ENCODE assay signal across 12 cellular contexts in the genomic region with DNA sequence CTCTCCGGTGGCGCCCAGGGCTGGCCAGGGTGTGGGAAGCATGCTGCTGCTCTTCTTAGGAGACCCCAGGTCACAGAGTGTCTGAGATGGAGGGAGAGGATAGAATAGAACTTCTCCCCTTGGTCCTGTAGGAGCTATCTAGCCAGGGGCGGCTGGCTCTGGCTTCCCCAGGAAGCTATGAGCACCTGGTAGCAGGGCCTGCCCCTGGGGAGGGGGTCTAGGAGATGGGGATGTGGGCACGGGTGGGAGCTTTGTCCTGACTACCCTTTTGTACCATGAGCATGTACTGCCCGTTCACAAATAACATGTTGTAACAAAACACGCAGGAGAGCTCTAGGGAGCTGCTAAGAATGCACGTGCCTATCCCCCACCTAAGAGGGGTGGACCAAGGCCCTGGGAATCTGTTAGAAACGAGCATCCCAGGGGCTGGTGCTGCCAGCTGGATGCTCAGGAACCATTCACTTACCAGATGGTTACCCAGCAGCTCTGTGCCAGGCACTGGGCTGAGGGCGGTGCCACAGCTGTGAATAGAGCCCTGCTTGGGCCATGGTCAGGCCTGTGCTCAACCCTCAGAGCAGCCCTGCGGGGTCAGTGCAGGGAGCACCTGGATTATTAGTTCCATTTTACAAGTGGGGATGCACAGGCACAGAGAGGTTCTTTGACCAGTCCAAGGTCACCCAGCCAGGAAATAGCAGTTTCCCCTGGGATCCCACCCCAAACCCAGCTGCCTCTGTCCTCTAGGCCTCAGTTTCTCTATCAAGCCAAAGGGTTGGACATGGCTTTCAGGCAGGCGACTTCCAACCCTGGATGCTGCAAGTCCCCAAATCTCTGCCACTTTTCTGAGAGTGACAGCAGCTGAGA. TPM values are rescaled to one million over a fixed set of nuclear protein-coding genes. Genes with fewer than 3 reads are reported as not detected.
DNase-seq lines count a peak whose midpoint lies in the region; TF ChIP-seq lines count a peak whose summit lies in the region.
"Had no signal": no experiment of that assay in that cellular context is flagged by ENCODE, and none has a peak within 500 bp of the region (broad histone marks: within the 10 kb centered on the region; RNA-seq: fewer than 3 reads in every experiment).

No MANE protein-coding gene starts in this region.

- DNase-seq in endodermal cell (peak; percentile 40), sigmoid colon (no peak), NCI-H2227 treated with DMSO at 0.1 percent for 48 hours (lab: John Stamatoyannopoulos, UW) (no peak), cerebellum (ENCODE audit: low spot score) (no peak), DMS53 treated with DMSO at 0.1 percent for 48 hours (lab: John Stamatoyannopoulos, UW; ENCODE audit: unreplicated experiment) (no peak), LoVo (ENCODE audit: low spot score) (no peak)
- DNase-seq: activated CD8-positive, alpha-beta T cell treated with anti-CD3 and anti-CD28 coated beads, Interleukin-2, amount 10 ng/mL, durations not matched to agents 7 days and 5 days; DMS79 had no signal

- no peak overlapping the region for H3K27ac Mint-ChIP-seq in endodermal cell
- H3K27ac Mint-ChIP-seq: activated CD8-positive, alpha-beta T cell treated with anti-CD3 and anti-CD28 coated beads, Interleukin-2, amount 10 ng/mL, durations not matched to agents 7 days and 5 days had no signal

- H2AFZ ChIP-seq in Loucy (ENCODE audit: low read length): no peak overlapping the region

- H3F3A ChIP-seq in Loucy (ENCODE audit: low read depth): no peaks in the 10 kb centered on the region

- H3K79me2 ChIP-seq in Loucy (ENCODE audit: insufficient read depth, low read length): peaks cover 14% of the 10 kb centered on the region; the same call in 1 of the 2 replicates

- TF ChIP-seq EP300 in sigmoid colon (IDR thresholded peaks at IDR 0.05): no peak

- H3K4me1 ChIP-seq in BLaER1: peaks cover 66% of the 10 kb centered on the region
- peaks cover 20% of the 10 kb centered on the region for H3K4me1 ChIP-seq in Loucy (ENCODE audit: insufficient read depth, low read length, poor library complexity, severe bottlenecking)
- peaks cover 2% of the 10 kb centered on the region for H3K4me1 ChIP-seq in endodermal cell (ENCODE audit: control insufficient read depth, insufficient read depth, low read length)
- H3K4me1 ChIP-seq in sigmoid colon: peaks cover 0 to 69% (median 49%) of the 10 kb centered on the region in 4 donors

- H3K9ac ChIP-seq in BLaER1 (peak overlapping the region; percentile 79), Loucy (ENCODE audit: low read depth, low read length, poor library complexity, severe bottlenecking) (peak overlapping the region; percentile 79), endodermal cell (ENCODE audit: extremely low read depth, low read length, poor library complexity, severe bottlenecking) (no peak overlapping the region)

- H3K36me3 Mint-ChIP-seq in endodermal cell (ENCODE audit: low read depth): peaks cover 16% of the 10 kb centered on the region

- no peaks in the 10 kb centered on the region for H3K9me3 Mint-ChIP-seq in endodermal cell

- peak overlapping the region; percentile 83 for H3K27ac ChIP-seq in BLaER1
- no peak overlapping the region for H3K27ac ChIP-seq in endodermal cell (ENCODE audit: low read depth, low read length)
- peak overlapping the region; percentile 84 to 96 (median 95) for H3K27ac ChIP-seq in sigmoid colon

- no peak for TF ChIP-seq POLR2A in sigmoid colon (IDR thresholded peaks at IDR 0.05)

- intact Hi-C loops in sigmoid colon (cut with DNase I): no loop called here

- no peaks in the 10 kb centered on the region for H3K9me2 ChIP-seq in Loucy (replicated peaks; ENCODE audit: low read depth, low read length)

- TF ChIP-seq CTCF in Loucy (conservative IDR thresholded peaks at IDR 0.05; ENCODE audit: low read length) (no peak), endodermal cell (conservative IDR thresholded peaks at IDR 0.05) (no peak), sigmoid colon (IDR thresholded peaks at IDR 0.05) (no peak)

- H3K4me3 ChIP-seq in BLaER1 (no peak overlapping the region), Loucy (ENCODE audit: low read length, poor library complexity, severe bottlenecking) (no peak overlapping the region), endodermal cell (ENCODE audit: low read length) (no peak overlapping the region), sigmoid colon (peak overlapping the region in 1 of 4 donors; percentile 83)

- no peak overlapping the region for H3K4me3 Mint-ChIP-seq in endodermal cell

- no peaks in the 10 kb centered on the region for H3K9me3 ChIP-seq in BLaER1
- H3K9me3 ChIP-seq in Loucy (ENCODE audit: insufficient read depth, low read depth, low read length): no peaks in the 10 kb centered on the region
- no peaks in the 10 kb centered on the region for H3K9me3 ChIP-seq in endodermal cell (ENCODE audit: control insufficient read depth, low read length)
- no peaks in the 10 kb centered on the region for H3K9me3 ChIP-seq in sigmoid colon
- H3K9me3 ChIP-seq: left lung had no signal

- H3K27me3 Mint-ChIP-seq in endodermal cell (ENCODE audit: insufficient read depth): no peaks in the 10 kb centered on the region

- WGBS in endodermal cell (ENCODE audit: insufficient coverage in 1 of 2, insufficient read length in 1 of 2), 2 experiments: 92 to 93% methylated on average over 6 to 11 of the region's 11 CpGs
- WGBS in sigmoid colon, 2 donors: 81 to 86% methylated on average over 11 of the region's 11 CpGs

- H3K36me3 ChIP-seq in BLaER1: peaks cover 29% of the 10 kb centered on the region
- H3K36me3 ChIP-seq in Loucy (ENCODE audit: insufficient read depth, low read length): no peaks in the 10 kb centered on the region
- H3K36me3 ChIP-seq in endodermal cell (ENCODE audit: control insufficient read depth, insufficient read depth, low read length): peaks cover 19% of the 10 kb centered on the region
- H3K36me3 ChIP-seq in sigmoid colon: peaks cover 2 to 54% (median 27%) of the 10 kb centered on the region in 4 donors

- H4K20me1 ChIP-seq in BLaER1 (peaks cover 23% of the 10 kb centered on the region), Loucy (ENCODE audit: insufficient read depth, low read length, poor library complexity, severe bottlenecking) (no peaks in the 10 kb centered on the region)

- peaks cover 5% of the 10 kb centered on the region for H3K4me1 Mint-ChIP-seq in endodermal cell

- H3K4me2 ChIP-seq in BLaER1: peak overlapping the region; percentile 99
- peak overlapping the region; percentile 93 for H3K4me2 ChIP-seq in Loucy (ENCODE audit: low read depth, low read length, poor library complexity, severe bottlenecking)

- H3K27me3 ChIP-seq in BLaER1: no peaks in the 10 kb centered on the region
- H3K27me3 ChIP-seq in Loucy (ENCODE audit: insufficient read depth, low read length, poor library complexity, severe bottlenecking): no peaks in the 10 kb centered on the region
- H3K27me3 ChIP-seq in endodermal cell (ENCODE audit: control insufficient read depth, insufficient read depth, low read length, poor library complexity, severe bottlenecking): no peaks in the 10 kb centered on the region
- H3K27me3 ChIP-seq in sigmoid colon: no peaks in the 10 kb centered on the region
- H3K27me3 ChIP-seq: left lung had no signal

RNA-seq across cellular contexts. Expression of gene SLC39A13, which starts 2.2 kb away (rescaled TPM):
- total RNA-seq in endodermal cell (10 to 100 TPM; 34.7 to 40.4 TPM), sigmoid colon (10 to 100 TPM; 38.2 to 87.5 (median 54.0) TPM), cerebellum (10.7 TPM)
- 38.8 TPM for polyA plus RNA-seq in endodermal cell (2013, experiment 1 of 2)
- 31.4 TPM for polyA plus RNA-seq in endodermal cell (2013, experiment 2 of 2)
- 10 to 100 TPM in 2 of 3 donors, 1 to 10 TPM in 1; 4.6 to 29.8 (median 13.2) TPM for polyA plus RNA-seq in sigmoid colon

RNA-seq across cellular contexts. Expression of gene PSMC3, which starts 15.6 kb away (rescaled TPM):
- total RNA-seq in endodermal cell (100 to 1,000 TPM; 152 to 175 TPM), sigmoid colon (100 to 1,000 TPM; 104 to 202 (median 178) TPM), cerebellum (55.3 TPM)
- 124 TPM for polyA plus RNA-seq in endodermal cell (2013, experiment 1 of 2)
- polyA plus RNA-seq in endodermal cell (2013, experiment 2 of 2): 129 TPM
- 100 to 1,000 TPM; 117 to 151 (median 121) TPM for polyA plus RNA-seq in sigmoid colon

RNA-seq across cellular contexts. Expression of gene SPI1, which starts 32.3 kb away (rescaled TPM):
- not detected for total RNA-seq in endodermal cell
- polyA plus RNA-seq in endodermal cell (2013, experiment 1 of 2): not detected
- polyA plus RNA-seq in endodermal cell (2013, experiment 2 of 2): 0.25 TPM
- 10 to 100 TPM; 10.5 to 19.7 (median 18.8) TPM for total RNA-seq in sigmoid colon
- polyA plus RNA-seq in sigmoid colon: 10 to 100 TPM; 21.6 to 29.8 (median 27.1) TPM
- 1.2 TPM for total RNA-seq in cerebellum
- total RNA-seq: activated CD8-positive, alpha-beta T cell treated with anti-CD3 and anti-CD28 coated beads, Interleukin-2, amount 10 ng/mL, durations not matched to agents 7 days and 5 days; renal cortical epithelial cell had no signal

RNA-seq across cellular contexts. Expression of gene RAPSN, which starts 38.3 kb away (rescaled TPM):
- under 1 TPM; 0.40 to 0.64 TPM for total RNA-seq in endodermal cell
- not detected for polyA plus RNA-seq in endodermal cell (2013, experiment 1 of 2)
- polyA plus RNA-seq in endodermal cell (2013, experiment 2 of 2): 0.33 TPM
- total RNA-seq in sigmoid colon: under 1 TPM in 3 of 4 donors, not detected in 1; 0.27 to 0.55 (median 0.36) TPM
- polyA plus RNA-seq in sigmoid colon: under 1 TPM in 1 of 3 donors, not detected in 2; 0.61 TPM
- not detected for total RNA-seq in cerebellum

RNA-seq across cellular contexts. Expression of gene MYBPC3, which starts 58.1 kb away (rescaled TPM):
- total RNA-seq in endodermal cell (under 1 TPM in 1 of 2 donors, not detected in 1; 0.07 TPM), sigmoid colon (not detected), cerebellum (0.18 TPM)
- polyA plus RNA-seq in endodermal cell (2013, experiment 1 of 2): not detected
- polyA plus RNA-seq in endodermal cell (2013, experiment 2 of 2): not detected
- 1 to 10 TPM in 1 of 3 donors, under 1 TPM in 2; 0.29 to 1.4 (median 0.60) TPM for polyA plus RNA-seq in sigmoid colon
- total RNA-seq: activated CD8-positive, alpha-beta T cell treated with anti-CD3 and anti-CD28 coated beads, Interleukin-2, amount 10 ng/mL, durations not matched to agents 7 days and 5 days; renal cortical epithelial cell had no signal
